In genomic region chrX:40175416-40176255, GRCh38 we compare ENCODE assay signal across 8 cellular contexts.
DNase-seq lines count a peak whose midpoint lies in the region; ATAC-seq and TF ChIP-seq lines count a peak whose summit lies in the region.

No MANE protein-coding gene starts in this region.

- peaks cover 54 to 69% (median 68%) of the 10 kb centered on the region in 10 experiments for H3K4me1 ChIP-seq in BLaER1 treated with 17β-estradiol and CSF1 and Interleukin-3, amounts not matched to agents 10 nM and 100 nM
- H3K4me1 ChIP-seq in Loucy (ENCODE audit: insufficient read depth, low read length, poor library complexity, severe bottlenecking) (peaks cover 37% of the 10 kb centered on the region), ascending aorta (peaks cover 3 to 14% of the 10 kb centered on the region in 2 donors), skeletal muscle tissue (ENCODE audit: control insufficient read depth in 3 of 3, insufficient read depth in 3 of 3, low read length in 3 of 3) (peaks cover 3 to 31% (median 25%) of the 10 kb centered on the region in 3 donors)

- H3K79me2 ChIP-seq in Loucy (ENCODE audit: insufficient read depth, low read length) = peaks cover 42% of the 10 kb centered on the region

- H3K27ac ChIP-seq in BLaER1 treated with 17β-estradiol and CSF1 and Interleukin-3, amounts not matched to agents 10 nM and 100 nM = peak overlapping the region; percentile 95 to 100 (median 99)
- H3K27ac ChIP-seq in ascending aorta (peak overlapping the region; percentile 89 to 93), skeletal muscle tissue (ENCODE audit: low read depth, low read length) (peak overlapping the region; percentile 85)

- H3K27me3 ChIP-seq in BLaER1 treated with 17β-estradiol and CSF1 and Interleukin-3, amounts not matched to agents 10 nM and 100 nM = no peaks in the 10 kb centered on the region; a peak in 1 of 22 replicates
- H3K27me3 ChIP-seq in Loucy (ENCODE audit: insufficient read depth, low read length, poor library complexity, severe bottlenecking) (no peaks in the 10 kb centered on the region), ascending aorta (no peaks in the 10 kb centered on the region), skeletal muscle tissue (ENCODE audit: control insufficient read depth in 3 of 3, insufficient read depth in 3 of 3, low read length in 3 of 3) (peaks cover 0 to 49% (median 0%) of the 10 kb centered on the region in 3 donors)

- H3K9me2 ChIP-seq in Loucy (replicated peaks; ENCODE audit: low read depth, low read length) = no peaks in the 10 kb centered on the region

- no peaks in the 10 kb centered on the region for H4K20me1 ChIP-seq in BLaER1 treated with 17β-estradiol and CSF1 and Interleukin-3, amounts not matched to agents 10 nM and 100 nM
- H4K20me1 ChIP-seq in Loucy (ENCODE audit: insufficient read depth, low read length, poor library complexity, severe bottlenecking) = no peaks in the 10 kb centered on the region

- peaks cover 44 to 52% (median 50%) of the 10 kb centered on the region in 11 experiments for H3K9me3 ChIP-seq in BLaER1 treated with 17β-estradiol and CSF1 and Interleukin-3, amounts not matched to agents 10 nM and 100 nM (replicated peaks in 1 of 11)
- H3K9me3 ChIP-seq in Loucy (ENCODE audit: insufficient read depth, low read depth, low read length) (no peaks in the 10 kb centered on the region), T-helper 17 cell (ENCODE audit: control insufficient read depth, low read length, poor library complexity, severe bottlenecking) (no peaks in the 10 kb centered on the region), ascending aorta (no peaks in the 10 kb centered on the region), skeletal muscle tissue (ENCODE audit: control insufficient read depth in 3 of 3, low read length in 3 of 3) (no peaks in the 10 kb centered on the region)

- peak overlapping the region; percentile 91 for H3K4me3 Mint-ChIP-seq in T-helper 17 cell

- intact Hi-C loops in ascending aorta (cut with DNase I) = loop anchor here (2.0 to 10.0 kb wide), 6 partner anchors 21 to 1371 kb away; partner anchors contain the start of genes BCOR and MID1IP1

- H3K27me3 Mint-ChIP-seq in T-helper 17 cell = no peaks in the 10 kb centered on the region

- peak; percentile 29 for ATAC-seq in GM19438 (IDR thresholded peaks at IDR 0.05; ENCODE audit: low read depth, unreplicated experiment)
- peak; percentile 54 for ATAC-seq in T-helper 17 cell
- ATAC-seq in GM21367 (IDR thresholded peaks at IDR 0.05; ENCODE audit: unreplicated experiment) = no peak

- no peaks in the 10 kb centered on the region for H3K36me3 ChIP-seq in BLaER1 treated with 17β-estradiol and CSF1 and Interleukin-3, amounts not matched to agents 10 nM and 100 nM
- H3K36me3 ChIP-seq in Loucy (ENCODE audit: insufficient read depth, low read length) = no peaks in the 10 kb centered on the region
- H3K36me3 ChIP-seq in ascending aorta = no peaks in the 10 kb centered on the region
- H3K36me3 ChIP-seq in skeletal muscle tissue (ENCODE audit: control insufficient read depth in 3 of 3, insufficient read depth in 3 of 3, low read length in 3 of 3) = no peaks in the 10 kb centered on the region

- H3K4me2 ChIP-seq in BLaER1 treated with 17β-estradiol and CSF1 and Interleukin-3, amounts not matched to agents 10 nM and 100 nM = peak overlapping the region; percentile 79 to 92 (median 85)
- peak overlapping the region; percentile 96 for H3K4me2 ChIP-seq in Loucy (ENCODE audit: low read depth, low read length, poor library complexity, severe bottlenecking)

- H3K27ac Mint-ChIP-seq in T-helper 17 cell = peak overlapping the region; percentile 98

- H3K4me3 ChIP-seq in BLaER1 treated with 17β-estradiol and CSF1 and Interleukin-3, amounts not matched to agents 10 nM and 100 nM = peak overlapping the region; percentile 53 to 74 (median 65)
- H3K4me3 ChIP-seq in Loucy (ENCODE audit: low read length, poor library complexity, severe bottlenecking) = peak overlapping the region; percentile 90
- H3K4me3 ChIP-seq in ascending aorta = peak overlapping the region; percentile 59 to 75
- peak overlapping the region; percentile 51 for H3K4me3 ChIP-seq in iPS-11a (ENCODE audit: low read depth, low read length)
- peak overlapping the region; percentile 68 to 77 (median 73) for H3K4me3 ChIP-seq in skeletal muscle tissue (ENCODE audit: low read length in 3 of 3)

- no peak overlapping the region; the same call in 1 of the 2 replicates for H2AFZ ChIP-seq in Loucy (ENCODE audit: low read length)

- DNase-seq in T-helper 17 cell (peak; percentile 42 to 62 (median 52)), ascending aorta (ENCODE audit: low spot score in 2 of 2) (peak in 1 of 2 donors; percentile 86)

- peaks cover 18% of the 10 kb centered on the region for H3K4me1 Mint-ChIP-seq in T-helper 17 cell

- TF ChIP-seq CTCF in Loucy (conservative IDR thresholded peaks at IDR 0.05; ENCODE audit: low read length) (no peak), ascending aorta (IDR thresholded peaks at IDR 0.05) (no peak)

- H3F3A ChIP-seq in Loucy (ENCODE audit: low read depth) = peaks cover 7% of the 10 kb centered on the region; the same call in 1 of the 2 replicates

- no peaks in the 10 kb centered on the region for H3K36me3 Mint-ChIP-seq in T-helper 17 cell (ENCODE audit: low read depth)

- peak overlapping the region; percentile 89 to 98 (median 96) for H3K9ac ChIP-seq in BLaER1 treated with 17β-estradiol and CSF1 and Interleukin-3, amounts not matched to agents 10 nM and 100 nM
- H3K9ac ChIP-seq in Loucy (ENCODE audit: low read depth, low read length, poor library complexity, severe bottlenecking) (peak overlapping the region; percentile 100), skeletal muscle tissue (ENCODE audit: low read depth in 1 of 3, low read length in 3 of 3) (peak overlapping the region; percentile 68 to 85 (median 76))
